10 cellular contexts compared by ENCODE assay signal in genomic region chr2:69554568-69554967, GRCh38.
DNase-seq lines count a peak whose midpoint lies in the region; ATAC-seq lines count a peak whose summit lies in the region.
"Had no signal": no experiment of that assay in that cellular context is flagged by ENCODE, and none has a peak within 500 bp of the region (broad histone marks: within the 10 kb centered on the region; RNA-seq: fewer than 3 reads in every experiment).

No MANE protein-coding gene starts in this region.

- peaks cover 13% of the 10 kb centered on the region for H3K36me3 Mint-ChIP-seq in activated naive CD4-positive, alpha-beta T cell treated with anti-CD3 and anti-CD28 coated beads for 36 hours (ENCODE audit: low read depth)
- H3K36me3 Mint-ChIP-seq in central memory CD8-positive, alpha-beta T cell (ENCODE audit: insufficient read depth), result peaks cover 14% of the 10 kb centered on the region
- H3K36me3 Mint-ChIP-seq in stimulated activated effector memory CD8-positive, alpha-beta T cell treated with anti-CD3 and anti-CD28 coated beads, Interleukin-12 subunit alpha, Interleukin-12 subunit beta, amount 100 ng/mL, for 72 hours, result peaks cover 46% of the 10 kb centered on the region

- CTCF ChIA-PET in activated naive CD4-positive, alpha-beta T cell treated with anti-CD3 and anti-CD28 coated beads for 36 hours (lab: Charles Lee), result interaction anchor here (0.7 to 5.0 kb wide), 4 partner anchors 10 to 170 kb away, joined by 3 to 46 read pairs (median 6); no protein-coding TSS in a partner anchor

- no peak for DNase-seq in activated naive CD4-positive, alpha-beta T cell treated with anti-CD3 and anti-CD28 coated beads for 36 hours
- no peak for DNase-seq in activated naive CD4-positive, alpha-beta T cell treated with anti-CD3 and anti-CD28 coated beads, Interleukin-2, amount 50 U/mL, for 16 hours
- DNase-seq in central memory CD8-positive, alpha-beta T cell (ENCODE audit: low spot score in 2 of 2), result no peak
- DNase-seq in stimulated activated effector memory CD8-positive, alpha-beta T cell treated with anti-CD3 and anti-CD28 coated beads, Interleukin-12 subunit alpha, Interleukin-12 subunit beta, amount 100 ng/mL, for 72 hours (ENCODE audit: low spot score in 2 of 2), result no peak
- DNase-seq in substantia nigra (lab: John Stamatoyannopoulos, UW) (no peak), ecto neural progenitor cell (ENCODE audit: low spot score) (no peak)
- DNase-seq: DND-41; effector CD4-positive, alpha-beta T cell had no signal

- H3K27me3 Mint-ChIP-seq in activated naive CD4-positive, alpha-beta T cell treated with anti-CD3 and anti-CD28 coated beads for 36 hours (ENCODE audit: low read depth), result no peaks in the 10 kb centered on the region
- H3K27me3 Mint-ChIP-seq in central memory CD8-positive, alpha-beta T cell, result no peaks in the 10 kb centered on the region

- peak overlapping the region; percentile 73 for H3K27ac Mint-ChIP-seq in activated naive CD4-positive, alpha-beta T cell treated with anti-CD3 and anti-CD28 coated beads for 36 hours
- H3K27ac Mint-ChIP-seq in central memory CD8-positive, alpha-beta T cell (ENCODE audit: low read depth), result peak overlapping the region; percentile 20
- H3K27ac Mint-ChIP-seq in stimulated activated effector memory CD8-positive, alpha-beta T cell treated with anti-CD3 and anti-CD28 coated beads, Interleukin-12 subunit alpha, Interleukin-12 subunit beta, amount 100 ng/mL, for 72 hours, result peak overlapping the region; percentile 13

- H3K4me3 Mint-ChIP-seq in activated naive CD4-positive, alpha-beta T cell treated with anti-CD3 and anti-CD28 coated beads for 36 hours, result no peak overlapping the region
- no peak overlapping the region for H3K4me3 Mint-ChIP-seq in central memory CD8-positive, alpha-beta T cell
- H3K4me3 Mint-ChIP-seq in stimulated activated effector memory CD8-positive, alpha-beta T cell treated with anti-CD3 and anti-CD28 coated beads, Interleukin-12 subunit alpha, Interleukin-12 subunit beta, amount 100 ng/mL, for 72 hours, result no peak overlapping the region

- H3K9me3 Mint-ChIP-seq in activated naive CD4-positive, alpha-beta T cell treated with anti-CD3 and anti-CD28 coated beads for 36 hours, result no peaks in the 10 kb centered on the region
- H3K9me3 Mint-ChIP-seq in central memory CD8-positive, alpha-beta T cell, result no peaks in the 10 kb centered on the region
- H3K9me3 Mint-ChIP-seq in stimulated activated effector memory CD8-positive, alpha-beta T cell treated with anti-CD3 and anti-CD28 coated beads, Interleukin-12 subunit alpha, Interleukin-12 subunit beta, amount 100 ng/mL, for 72 hours, result no peaks in the 10 kb centered on the region

- no peak overlapping the region for H3K27ac ChIP-seq in substantia nigra (ENCODE audit: low read depth, low read length, poor library complexity, severe bottlenecking)

- intact Hi-C loops in activated naive CD4-positive, alpha-beta T cell treated with anti-CD3 and anti-CD28 coated beads for 36 hours (cut with micrococcal nuclease), result no loop called here

- peak; percentile 25 for ATAC-seq in HG02759 (IDR thresholded peaks at IDR 0.05; ENCODE audit: unreplicated experiment)
- no peak for ATAC-seq in central memory CD8-positive, alpha-beta T cell (replicated peaks; ENCODE audit: extremely low read depth, poor library complexity, severe bottlenecking)
- ATAC-seq in stimulated activated effector memory CD8-positive, alpha-beta T cell treated with anti-CD3 and anti-CD28 coated beads, Interleukin-12 subunit alpha, Interleukin-12 subunit beta, amount 100 ng/mL, for 72 hours, result no peak
- no peak for ATAC-seq in HG02798 (IDR thresholded peaks at IDR 0.05; ENCODE audit: poor library complexity, unreplicated experiment)

- peaks cover 60% of the 10 kb centered on the region for H3K4me1 Mint-ChIP-seq in activated naive CD4-positive, alpha-beta T cell treated with anti-CD3 and anti-CD28 coated beads for 36 hours (ENCODE audit: low read depth)
- H3K4me1 Mint-ChIP-seq in central memory CD8-positive, alpha-beta T cell, result peaks cover 62% of the 10 kb centered on the region
- peaks cover 58% of the 10 kb centered on the region for H3K4me1 Mint-ChIP-seq in stimulated activated effector memory CD8-positive, alpha-beta T cell treated with anti-CD3 and anti-CD28 coated beads, Interleukin-12 subunit alpha, Interleukin-12 subunit beta, amount 100 ng/mL, for 72 hours

Comparison
In these comparisons a context has a peak if more than half of its experiments do, and no peak if none do; other contexts are left out.
1. H3K27ac Mint-ChIP-seq: peak in every context shown above with its lines; median percentile 73 in activated naive CD4-positive, alpha-beta T cell treated with anti-CD3 and anti-CD28 coated beads for 36 hours; 20 in central memory CD8-positive, alpha-beta T cell; 13 in stimulated activated effector memory CD8-positive, alpha-beta T cell treated with anti-CD3 and anti-CD28 coated beads, Interleukin-12 subunit alpha, Interleukin-12 subunit beta, amount 100 ng/mL, for 72 hours.